10 cellular contexts compared by ENCODE assay signal in genomic region chr14:20714593-20715250, GRCh38. TPM values are rescaled to one million over a fixed set of nuclear protein-coding genes. Genes with fewer than 3 reads are reported as not detected.
DNase-seq lines count a peak whose midpoint lies in the region; ATAC-seq and TF ChIP-seq lines count a peak whose summit lies in the region.
"Had no signal": no experiment of that assay in that cellular context is flagged by ENCODE, and none has a peak within 500 bp of the region (broad histone marks: within the 10 kb centered on the region; RNA-seq: fewer than 3 reads in every experiment).

No MANE protein-coding gene starts in this region.

- TF ChIP-seq CTCF in body of pancreas (IDR thresholded peaks at IDR 0.05) (no peak), smooth muscle cell (IDR thresholded peaks at IDR 0.05; ENCODE audit: borderline replicate concordance, insufficient read depth, poor library complexity, severe bottlenecking) (no peak)

- no peak overlapping the region for H3K27ac Mint-ChIP-seq in activated CD4-positive, alpha-beta T cell treated with anti-CD3 and anti-CD28 coated beads, Interleukin-2, amount 10 ng/mL, durations not matched to agents 7 days and 5 days

- H4K20me1 ChIP-seq in smooth muscle cell (ENCODE audit: low read depth) = no peaks in the 10 kb centered on the region

- no peaks in the 10 kb centered on the region for H3F3A ChIP-seq in smooth muscle cell (ENCODE audit: low read depth)

- H3K36me3 ChIP-seq in body of pancreas (replicated peaks in 1 of 2; ENCODE audit: insufficient read depth in 1 of 2, low read depth in 2 of 2) (no peaks in the 10 kb centered on the region), smooth muscle cell (ENCODE audit: low read depth) (no peaks in the 10 kb centered on the region)

- WGBS in body of pancreas, 2 donors = 2 to 15% methylated on average over 4 of the region's 4 CpGs
- 66% methylated on average over 4 of the region's 4 CpGs for WGBS in smooth muscle cell (ENCODE audit: low lambda C conversion rate)

- no peaks in the 10 kb centered on the region for H3K9me3 ChIP-seq in body of pancreas
- H3K9me3 ChIP-seq in smooth muscle cell (replicated peaks; ENCODE audit: low read depth) = no peaks in the 10 kb centered on the region

- peaks cover 3% of the 10 kb centered on the region for H3K9me3 Mint-ChIP-seq in activated CD4-positive, alpha-beta T cell treated with anti-CD3 and anti-CD28 coated beads, Interleukin-2, amount 10 ng/mL, durations not matched to agents 7 days and 5 days

- CTCF ChIA-PET in activated CD4-positive, alpha-beta T cell treated with anti-CD3 and anti-CD28 coated beads, Interleukin-2, amount 10 ng/mL, durations not matched to agents 7 days and 5 days (lab: Charles Lee) = interaction anchor here (0.5 to 0.8 kb wide), 3 partner anchors 16 to 614 kb away, joined by 3 to 7 read pairs (median 3); no protein-coding TSS in a partner anchor

- H3K4me3 ChIP-seq in body of pancreas (no peak overlapping the region), smooth muscle cell (no peak overlapping the region)

- H3K9ac ChIP-seq in smooth muscle cell (ENCODE audit: low read depth) = no peak overlapping the region

- no peak overlapping the region for H2AFZ ChIP-seq in smooth muscle cell (ENCODE audit: low read depth)

- H3K4me3 Mint-ChIP-seq in activated CD4-positive, alpha-beta T cell treated with anti-CD3 and anti-CD28 coated beads, Interleukin-2, amount 10 ng/mL, durations not matched to agents 7 days and 5 days = no peak overlapping the region

- H3K79me2 ChIP-seq in smooth muscle cell (ENCODE audit: low read depth) = no peaks in the 10 kb centered on the region

- intact Hi-C loops in body of pancreas (cut with DNase I) = loop anchor here (5.0 kb wide), 1 partner anchor 128 kb away; no protein-coding TSS in a partner anchor

- H3K4me1 ChIP-seq in body of pancreas = peaks cover 41% of the 10 kb centered on the region
- H3K4me1 ChIP-seq in smooth muscle cell (ENCODE audit: low read depth) = no peaks in the 10 kb centered on the region

- POLR2A ChIA-PET in activated CD4-positive, alpha-beta T cell treated with anti-CD3 and anti-CD28 coated beads, Interleukin-2, amount 10 ng/mL, durations not matched to agents 7 days and 5 days (lab: Charles Lee) = interaction anchor here (0.5 kb wide), 1 partner anchor 169 kb away, joined by 3 read pairs; no protein-coding TSS in a partner anchor

- H3K27me3 ChIP-seq in body of pancreas = no peaks in the 10 kb centered on the region
- no peaks in the 10 kb centered on the region for H3K27me3 ChIP-seq in smooth muscle cell (ENCODE audit: low read depth)

- DNase-seq in HCEC 1CT (peak; percentile 63), body of pancreas (peak; percentile 78 to 93 (median 88)), inferior parietal cortex (ENCODE audit: extremely low spot score) (peak; percentile 22), smooth muscle cell (lab: John Stamatoyannopoulos, UW; ENCODE audit: unreplicated experiment) (peak; percentile 3), 8988T (no peak), retina (no peak)
- DNase-seq in activated CD4-positive, alpha-beta T cell treated with anti-CD3 and anti-CD28 coated beads, Interleukin-2, amount 10 ng/mL, durations not matched to agents 7 days and 5 days = no peak
- DNase-seq: activated CD4-positive, alpha-beta T cell treated with anti-CD3 and anti-CD28 coated beads, Interleukin-2, amount 50 U/mL, for 48 hours; stimulated activated CD4-positive, alpha-beta T cell treated with anti-CD3 and anti-CD28 coated beads, Interleukin-12 subunit alpha, Interleukin-12 subunit beta, amount 100 ng/mL, for 4 hours had no signal

- H3K27ac ChIP-seq in body of pancreas (peak overlapping the region; percentile 27 to 80 (median 50)), smooth muscle cell (ENCODE audit: low read depth) (no peak overlapping the region)

- TF ChIP-seq POLR2A in body of pancreas (IDR thresholded peaks at IDR 0.05) = peak in 1 of 3 donors; percentile 25
- no peak for TF ChIP-seq POLR2A in GM18505 (IDR thresholded peaks at IDR 0.05; ENCODE audit: borderline replicate concordance, extremely low read depth, insufficient read depth, insufficient read length)

- no peaks in the 10 kb centered on the region for H3K4me1 Mint-ChIP-seq in activated CD4-positive, alpha-beta T cell treated with anti-CD3 and anti-CD28 coated beads, Interleukin-2, amount 10 ng/mL, durations not matched to agents 7 days and 5 days

- H3K27me3 Mint-ChIP-seq in activated CD4-positive, alpha-beta T cell treated with anti-CD3 and anti-CD28 coated beads, Interleukin-2, amount 10 ng/mL, durations not matched to agents 7 days and 5 days = peaks cover 6% of the 10 kb centered on the region

- ATAC-seq in body of pancreas (peak; percentile 85), GM18505 (IDR thresholded peaks at IDR 0.05; ENCODE audit: unreplicated experiment) (no peak)

- no peaks in the 10 kb centered on the region for H3K36me3 Mint-ChIP-seq in activated CD4-positive, alpha-beta T cell treated with anti-CD3 and anti-CD28 coated beads, Interleukin-2, amount 10 ng/mL, durations not matched to agents 7 days and 5 days (ENCODE audit: low read depth)

- H3K4me2 ChIP-seq in smooth muscle cell = no peak overlapping the region

RNA-seq across cellular contexts. Expression of gene ANG, which starts 26.2 kb away (rescaled TPM):
- total RNA-seq in body of pancreas (10 to 100 TPM; 24.1 to 28.0 TPM), smooth muscle cell (7.1 and 13.8 TPM in 2 replicates)
- 19.5 TPM in 2 replicates for polyA plus RNA-seq in smooth muscle cell
- total RNA-seq in activated CD4-positive, alpha-beta T cell treated with anti-CD3 and anti-CD28 coated beads, Interleukin-2, amount 10 ng/mL, durations not matched to agents 7 days and 5 days = 1 to 10 TPM in 1 of 2 experiments, under 1 TPM in 1; 0.89 to 1.6 TPM

RNA-seq across cellular contexts. Expression of gene RNASE4, which starts 30.4 kb away (rescaled TPM):
- total RNA-seq in body of pancreas = 10 to 100 TPM; 41.8 to 47.5 TPM
- total RNA-seq in smooth muscle cell = 34.8 and 41.8 TPM in 2 replicates
- 20.1 and 28.6 TPM in 2 replicates for polyA plus RNA-seq in smooth muscle cell
- 1 to 10 TPM in 1 of 2 experiments, under 1 TPM in 1; 0.92 to 1.4 TPM for total RNA-seq in activated CD4-positive, alpha-beta T cell treated with anti-CD3 and anti-CD28 coated beads, Interleukin-2, amount 10 ng/mL, durations not matched to agents 7 days and 5 days

RNA-seq across cellular contexts. Expression of gene EDDM3A, which starts 31.0 kb away (rescaled TPM):
- total RNA-seq in body of pancreas = not detected
- not detected in 2 replicates for total RNA-seq in smooth muscle cell
- not detected in 2 replicates for polyA plus RNA-seq in smooth muscle cell
- total RNA-seq in activated CD4-positive, alpha-beta T cell treated with anti-CD3 and anti-CD28 coated beads, Interleukin-2, amount 10 ng/mL, durations not matched to agents 7 days and 5 days = not detected

RNA-seq across cellular contexts. Expression of gene EDDM3B, which starts 53.5 kb away (rescaled TPM):
- total RNA-seq in body of pancreas (not detected), smooth muscle cell (not detected in 2 replicates)
- polyA plus RNA-seq in smooth muscle cell = not detected in 2 replicates
- total RNA-seq in activated CD4-positive, alpha-beta T cell treated with anti-CD3 and anti-CD28 coated beads, Interleukin-2, amount 10 ng/mL, durations not matched to agents 7 days and 5 days = not detected

Comparison
In these comparisons a context has a peak if more than half of its experiments do, and no peak if none do; other contexts are left out.
1. DNase-seq: peak in HCEC 1CT (single experiment), body of pancreas (4 of 4), inferior parietal cortex (single experiment) and smooth muscle cell (single experiment); none in 8988T (single experiment), retina (single experiment) and activated CD4-positive, alpha-beta T cell treated with anti-CD3 and anti-CD28 coated beads, Interleukin-2, amount 10 ng/mL, durations not matched to agents 7 days and 5 days (single experiment).
2. RNA of gene RNASE4, which starts 30.4 kb away (total RNA-seq): 41.8 to 47.5 TPM in body of pancreas and 34.8 to 41.8 TPM in smooth muscle cell; 0.92 to 1.4 TPM in activated CD4-positive, alpha-beta T cell treated with anti-CD3 and anti-CD28 coated beads, Interleukin-2, amount 10 ng/mL, durations not matched to agents 7 days and 5 days; every median in the first group is over 10 times any median in the second.